Comparison of ENCODE assay signal across 10 cellular contexts in the genomic region with DNA sequence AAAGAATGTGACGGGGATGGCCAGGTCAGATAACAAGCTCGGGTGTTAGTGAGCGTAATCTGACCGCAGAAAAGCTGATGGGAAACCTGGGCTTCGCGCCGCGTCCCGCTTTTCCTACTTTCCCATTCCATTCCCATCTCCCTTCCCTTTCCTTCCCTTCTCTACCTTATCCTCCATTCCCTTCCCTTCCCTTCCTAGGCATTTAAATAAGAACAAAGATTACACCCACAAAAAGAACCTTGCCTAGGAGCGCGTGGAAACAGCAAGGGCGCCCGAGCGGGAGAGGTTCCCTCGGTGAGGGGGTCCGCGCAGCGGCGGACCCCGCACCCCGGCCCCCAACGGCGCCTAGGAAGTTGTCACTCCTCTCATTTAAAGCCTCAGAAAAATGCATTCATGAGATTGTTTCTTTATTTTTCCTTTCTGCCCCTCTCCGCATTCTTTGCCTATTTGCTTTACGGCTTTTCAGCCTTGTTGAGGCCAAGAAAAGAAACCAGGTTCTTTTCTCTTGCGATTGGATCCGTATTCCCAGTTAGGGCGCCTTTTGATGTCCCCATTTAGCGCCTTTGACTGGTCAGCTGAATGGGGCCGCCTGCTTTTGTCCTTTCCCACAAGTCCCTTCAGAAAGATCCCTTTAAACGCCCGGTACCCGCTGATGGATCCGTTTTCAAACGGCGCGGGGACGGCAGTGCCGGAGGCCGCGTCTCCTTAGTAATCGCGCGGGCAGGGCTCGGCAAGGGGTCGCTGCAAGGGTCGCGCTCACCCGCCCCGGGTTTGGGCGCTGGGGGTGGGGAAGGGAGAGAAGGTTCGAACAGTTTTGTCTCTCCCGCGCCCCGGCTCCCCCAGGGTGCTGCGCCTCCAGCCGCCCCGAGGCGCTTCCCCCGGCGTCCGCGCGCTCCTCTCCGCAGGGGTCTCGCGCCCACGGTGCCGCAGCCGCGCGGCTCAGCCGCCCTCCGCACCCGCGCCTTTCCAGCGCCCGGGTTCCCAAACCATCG. TPM values are rescaled to one million over a fixed set of nuclear protein-coding genes. Genes with fewer than 3 reads are reported as not detected.
A peak's percentile ranks its signal among the peaks of the same experiment; 100 is the strongest.
DNase-seq lines count a peak whose midpoint lies in the region; ATAC-seq and TF ChIP-seq lines count a peak whose summit lies in the region.
"Had no signal": no experiment of that assay in that cellular context is flagged by ENCODE, and none has a peak within 500 bp of the region (broad histone marks: within the 10 kb centered on the region; RNA-seq: fewer than 3 reads in every experiment).

No MANE protein-coding gene starts in this region.

- peak; percentile 58 for DNase-seq in NCI-H82 (lab: John Stamatoyannopoulos, UW)
- DNase-seq in NCI-H82 treated with DMSO at 0.1 percent for 48 hours (lab: John Stamatoyannopoulos, UW; ENCODE audit: unreplicated experiment) = no peak
- DNase-seq in activated CD8-positive, alpha-beta T cell treated with anti-CD3 and anti-CD28 coated beads for 36 hours = no peak
- DNase-seq in mesenteric fat pad (ENCODE audit: low spot score) = no peak

- TF ChIP-seq CTCF in activated CD8-positive, alpha-beta T cell treated with anti-CD3 and anti-CD28 coated beads for 36 hours (IDR thresholded peaks at IDR 0.05) = no peak

- H3K9ac ChIP-seq in iPS-18a (ENCODE audit: low read length) (no peak overlapping the region), skeletal muscle tissue (ENCODE audit: low read depth in 1 of 3, low read length in 3 of 3) (peak overlapping the region in 2 of 3 donors; percentile 40 to 45)

- H3K27me3 Mint-ChIP-seq in activated CD8-positive, alpha-beta T cell treated with anti-CD3 and anti-CD28 coated beads for 36 hours = peaks cover 53% of the 10 kb centered on the region

- H3K36me3 Mint-ChIP-seq in activated CD8-positive, alpha-beta T cell treated with anti-CD3 and anti-CD28 coated beads for 36 hours (ENCODE audit: low read depth) = no peaks in the 10 kb centered on the region

- POLR2A ChIA-PET in activated CD8-positive, alpha-beta T cell treated with anti-CD3 and anti-CD28 coated beads for 36 hours (lab: Charles Lee) = interaction anchor here (1.0 kb wide), 1 partner anchor 110 kb away, joined by 3 read pairs; no protein-coding TSS in a partner anchor

- H3K9me3 ChIP-seq in iPS-18a (ENCODE audit: control insufficient read depth, low read depth, low read length) (peaks cover 3% of the 10 kb centered on the region), skeletal muscle tissue (ENCODE audit: control insufficient read depth in 3 of 3, low read length in 3 of 3) (no peaks in the 10 kb centered on the region)
- H3K9me3 ChIP-seq: adrenal gland had no signal

- peak overlapping the region; percentile 53 for H3K4me3 Mint-ChIP-seq in activated CD8-positive, alpha-beta T cell treated with anti-CD3 and anti-CD28 coated beads for 36 hours

- intact Hi-C loops in activated CD8-positive, alpha-beta T cell treated with anti-CD3 and anti-CD28 coated beads for 36 hours (cut with micrococcal nuclease) = loop anchor here (5.0 kb wide), 1 partner anchor 134 kb away; a partner anchor contains a TSS

- ATAC-seq in activated CD8-positive, alpha-beta T cell treated with anti-CD3 and anti-CD28 coated beads for 36 hours = no peak
- ATAC-seq in GM21515 (IDR thresholded peaks at IDR 0.05; ENCODE audit: unreplicated experiment) = no peak
- no peak for ATAC-seq in HG03439 (IDR thresholded peaks at IDR 0.05; ENCODE audit: unreplicated experiment)

- H3K4me3 ChIP-seq in iPS-18a (ENCODE audit: low read length) (peak overlapping the region; percentile 33), skeletal muscle tissue (ENCODE audit: low read length in 3 of 3) (peak overlapping the region in 2 of 3 donors; percentile 52 to 69)

- H3K4me1 ChIP-seq in iPS-18a (ENCODE audit: control insufficient read depth, low read depth, low read length) = peaks cover 15% of the 10 kb centered on the region
- peaks cover 20 to 25% (median 21%) of the 10 kb centered on the region in 3 donors for H3K4me1 ChIP-seq in skeletal muscle tissue (ENCODE audit: control insufficient read depth in 3 of 3, insufficient read depth in 3 of 3, low read length in 3 of 3)

- no peak overlapping the region for H3K27ac Mint-ChIP-seq in activated CD8-positive, alpha-beta T cell treated with anti-CD3 and anti-CD28 coated beads for 36 hours

- H3K9me3 Mint-ChIP-seq in activated CD8-positive, alpha-beta T cell treated with anti-CD3 and anti-CD28 coated beads for 36 hours = no peaks in the 10 kb centered on the region

- H3K36me3 ChIP-seq in iPS-18a (ENCODE audit: control insufficient read depth, low read depth, low read length) (no peaks in the 10 kb centered on the region), skeletal muscle tissue (ENCODE audit: control insufficient read depth in 3 of 3, insufficient read depth in 3 of 3, low read length in 3 of 3) (no peaks in the 10 kb centered on the region)
- H3K36me3 ChIP-seq: adrenal gland had no signal

- H3K27me3 ChIP-seq in iPS-18a (ENCODE audit: control insufficient read depth, insufficient read depth, low read length) (peaks cover 97% of the 10 kb centered on the region), skeletal muscle tissue (ENCODE audit: control insufficient read depth in 3 of 3, insufficient read depth in 3 of 3, low read length in 3 of 3) (peaks cover 61 to 65% (median 61%) of the 10 kb centered on the region in 3 donors)

- H3K27ac ChIP-seq in iPS-18a (ENCODE audit: low read length) (no peak overlapping the region), skeletal muscle tissue (ENCODE audit: low read depth, low read length) (no peak overlapping the region)
- H3K27ac ChIP-seq: C4-2B had no signal

- CTCF ChIA-PET in activated CD8-positive, alpha-beta T cell treated with anti-CD3 and anti-CD28 coated beads for 36 hours (lab: Charles Lee) = no interaction called here

- H3K4me1 Mint-ChIP-seq in activated CD8-positive, alpha-beta T cell treated with anti-CD3 and anti-CD28 coated beads for 36 hours (ENCODE audit: low read depth) = peaks cover 12% of the 10 kb centered on the region

RNA-seq across cellular contexts. Expression of a gene that starts 54.1 kb away (rescaled TPM):
- total RNA-seq in activated CD8-positive, alpha-beta T cell treated with anti-CD3 and anti-CD28 coated beads for 36 hours = 10 to 100 TPM; 49.2 to 49.4 TPM
- total RNA-seq in skeletal muscle tissue = 16.2 TPM
- 49.7 TPM for total RNA-seq in mesenteric fat pad
